Comparison of ENCODE assay signal across 8 cellular contexts in genomic region chr2:208101716-208102631, GRCh38.
DNase-seq lines count a peak whose midpoint lies in the region; ATAC-seq, FAIRE-seq and TF ChIP-seq lines count a peak whose summit lies in the region.

No MANE protein-coding gene starts in this region.

- H3K9me3 Mint-ChIP-seq in stimulated activated memory B cell treated with anti-CD40 and anti-IgM and Interleukin-4, amounts not matched to agents 10 μg/mL and 1 μg/mL and 100 μg/mL, for 72 hours = no peaks in the 10 kb centered on the region

- H3K4me1 Mint-ChIP-seq in stimulated activated memory B cell treated with anti-CD40 and anti-IgM and Interleukin-4, amounts not matched to agents 10 μg/mL and 1 μg/mL and 100 μg/mL, for 72 hours = no peaks in the 10 kb centered on the region

- no peak for FAIRE-seq in HTR-8/SVneo (lab: Jason Lieb, UNC)

- H3K27ac Mint-ChIP-seq in stimulated activated memory B cell treated with anti-CD40 and anti-IgM and Interleukin-4, amounts not matched to agents 10 μg/mL and 1 μg/mL and 100 μg/mL, for 72 hours = no peak overlapping the region

- no peaks in the 10 kb centered on the region for H3K36me3 Mint-ChIP-seq in stimulated activated memory B cell treated with anti-CD40 and anti-IgM and Interleukin-4, amounts not matched to agents 10 μg/mL and 1 μg/mL and 100 μg/mL, for 72 hours

- TF ChIP-seq CTCF in VCaP (conservative IDR thresholded peaks at IDR 0.05) = peak; percentile 77

- no peak for ATAC-seq in stimulated activated memory B cell treated with anti-CD40 and anti-IgM and Interleukin-4, amounts not matched to agents 10 μg/mL and 1 μg/mL and 100 μg/mL, for 72 hours
- no peak for ATAC-seq in HG03442 (IDR thresholded peaks at IDR 0.05; ENCODE audit: unreplicated experiment)

- no peak overlapping the region for H3K4me3 Mint-ChIP-seq in stimulated activated memory B cell treated with anti-CD40 and anti-IgM and Interleukin-4, amounts not matched to agents 10 μg/mL and 1 μg/mL and 100 μg/mL, for 72 hours

- no peak overlapping the region for H3K27ac ChIP-seq in VCaP

- DNase-seq in DMS 273 (lab: John Stamatoyannopoulos, UW; ENCODE audit: unreplicated experiment) (peak; percentile 62), HTR-8/SVneo (ENCODE audit: insufficient read length, low spot score) (peak; percentile 29), left kidney (ENCODE audit: low read depth, low spot score) (peak; percentile 60), HK-2 (ENCODE audit: unreplicated experiment) (no peak), foreskin melanocyte (no peak)

- peaks cover 46% of the 10 kb centered on the region for H3K27me3 Mint-ChIP-seq in stimulated activated memory B cell treated with anti-CD40 and anti-IgM and Interleukin-4, amounts not matched to agents 10 μg/mL and 1 μg/mL and 100 μg/mL, for 72 hours

Comparison
In these comparisons a context has a peak if more than half of its experiments do, and no peak if none do; other contexts are left out.
1. DNase-seq: peak in DMS 273 (single experiment), HTR-8/SVneo (single experiment) and left kidney (single experiment); none in HK-2 (single experiment) and foreskin melanocyte (single experiment).